24 cellular contexts compared by ENCODE assay signal in genomic region chr22:23151827-23152226, GRCh38. TPM values are rescaled to one million over a fixed set of nuclear protein-coding genes. Genes with fewer than 3 reads are reported as not detected.
DNase-seq lines count a peak whose midpoint lies in the region; ATAC-seq and TF ChIP-seq lines count a peak whose summit lies in the region.
"Had no signal": no experiment of that assay in that cellular context is flagged by ENCODE, and none has a peak within 500 bp of the region (broad histone marks: within the 10 kb centered on the region; RNA-seq: fewer than 3 reads in every experiment).

No MANE protein-coding gene starts in this region.

- H3K9me3 ChIP-seq in right cardiac atrium (ENCODE audit: control insufficient read depth, low read length): no peaks in the 10 kb centered on the region
- H3K9me3 ChIP-seq in osteoblast (ENCODE audit: low read depth, low read length): no peaks in the 10 kb centered on the region
- H3K9me3 ChIP-seq: BLaER1, SJSA1 had no signal

- H3K4me3 ChIP-seq in right cardiac atrium (ENCODE audit: low read length) (no peak overlapping the region), osteoblast (ENCODE audit: insufficient read depth, low read length) (no peak overlapping the region)
- H3K4me3 ChIP-seq: BLaER1, PC-9, SJSA1 had no signal

- DNase-seq in right cardiac atrium (peak in 2 of 3 donors; percentile 30 to 54), left cardiac atrium (no peak), osteoblast (ENCODE audit: insufficient read length, low spot score, missing footprints) (peak; percentile 58), GM19238 (ENCODE audit: insufficient read length, low spot score) (no peak), NOMO-1 treated with DMSO at 0.1 percent for 48 hours (lab: John Stamatoyannopoulos, UW; ENCODE audit: unreplicated experiment) (no peak), A172 (ENCODE audit: low spot score) (no peak)
- DNase-seq in activated naive CD4-positive, alpha-beta T cell (lab: John Stamatoyannopoulos, UW): no peak
- DNase-seq: 8988T; Calu3; CD8-positive, alpha-beta T cell; GOT3; IMR-90; Kasumi-1; MM.1S; NCI-H1092; NCI-H1436 treated with DMSO at 0.1 percent for 48 hours; NCI-H2029; NCI-H345; NCI-H524 treated with DMSO at 0.1 percent for 48 hours; PC-9 had no signal

- no peak for TF ChIP-seq CTCF in VCaP (conservative IDR thresholded peaks at IDR 0.05)
- no peak for TF ChIP-seq CTCF in osteoblast (IDR thresholded peaks at IDR 0.05; ENCODE audit: extremely low read depth, low read depth, low read length)

- H3K4me1 ChIP-seq in right cardiac atrium (ENCODE audit: control insufficient read depth, insufficient read depth, low read length): peaks cover 2% of the 10 kb centered on the region
- peaks cover 11% of the 10 kb centered on the region for H3K4me1 ChIP-seq in osteoblast (ENCODE audit: insufficient read depth, low read length)

- H3K27me3 ChIP-seq in right cardiac atrium (ENCODE audit: control insufficient read depth, insufficient read depth) (no peaks in the 10 kb centered on the region), osteoblast (ENCODE audit: insufficient read depth, low read length) (no peaks in the 10 kb centered on the region)
- H3K27me3 ChIP-seq: BLaER1, SJSA1 had no signal

- H2AFZ ChIP-seq in osteoblast (ENCODE audit: low read length): no peak overlapping the region
- H2AFZ ChIP-seq: PC-9 had no signal

- no peaks in the 10 kb centered on the region for H3K36me3 ChIP-seq in osteoblast (ENCODE audit: insufficient read depth, low read length)
- H3K36me3 ChIP-seq: BLaER1, SJSA1 had no signal

- intact Hi-C loops in right cardiac atrium (cut with DNase I): no loop called here
- intact Hi-C loops in left cardiac atrium (cut with DNase I): no loop called here

- WGBS in right cardiac atrium: 95% methylated on average over 16 of the region's 16 CpGs

- peaks cover 8% of the 10 kb centered on the region for H4K20me1 ChIP-seq in osteoblast (ENCODE audit: insufficient read depth, low read length)
- H4K20me1 ChIP-seq: BLaER1 had no signal

- H3K79me2 ChIP-seq in osteoblast (ENCODE audit: insufficient read depth, low read length): no peaks in the 10 kb centered on the region

- H3K4me2 ChIP-seq in osteoblast (ENCODE audit: insufficient read depth, low read length): no peak overlapping the region

- ATAC-seq in right cardiac atrium (no peak), left cardiac atrium (no peak)
- ATAC-seq: CD8-positive, alpha-beta T cell had no signal

- H3K27ac ChIP-seq in right cardiac atrium (ENCODE audit: low read length) (no peak overlapping the region), VCaP (peak overlapping the region; percentile 99; the same call in 1 of the 2 replicates), osteoblast (ENCODE audit: low read depth, low read length) (no peak overlapping the region)
- H3K27ac ChIP-seq: PC-9, SJSA1 had no signal

RNA-seq across cellular contexts. Expression of gene RAB36, which starts 6.5 kb away (rescaled TPM):
- total RNA-seq in right cardiac atrium: 1 to 10 TPM; 1.1 to 2.7 (median 1.6) TPM
- 0.59 TPM for polyA plus RNA-seq in right cardiac atrium
- 1 to 10 TPM; 1.0 to 1.3 TPM for total RNA-seq in left cardiac atrium
- total RNA-seq in osteoblast: 7.6 and 8.5 TPM in 2 replicates
- 6.1 and 6.6 TPM in 2 replicates for total RNA-seq in A172 (2014; rRNA removed; shearing (Covaris generic))

RNA-seq across cellular contexts. Expression of gene RSPH14, which starts 10.0 kb away (rescaled TPM):
- total RNA-seq in right cardiac atrium: not detected
- 0.75 TPM for polyA plus RNA-seq in right cardiac atrium
- total RNA-seq in left cardiac atrium: not detected
- total RNA-seq in osteoblast: under 0.01 TPM in 1 of 2 replicates, not detected in the other
- 0.19 TPM in 1 of 2 replicates, not detected in the other for total RNA-seq in A172 (2014; rRNA removed; shearing (Covaris generic))
- total RNA-seq: Calu3, HT-29, IMR-90, SJSA1 had no signal
- polyA plus RNA-seq: IMR-90 had no signal

RNA-seq across cellular contexts. Expression of gene BCR, which starts 28.5 kb away (rescaled TPM):
- total RNA-seq in right cardiac atrium (10 to 100 TPM; 35.4 to 48.0 (median 36.6) TPM), left cardiac atrium (10 to 100 TPM; 28.0 to 47.1 TPM), osteoblast (28.6 and 29.8 TPM in 2 replicates)
- 18.3 TPM for polyA plus RNA-seq in right cardiac atrium
- 12.1 and 28.1 TPM in 2 replicates for total RNA-seq in A172 (2014; rRNA removed; shearing (Covaris generic))

Comparison
In these comparisons a context has a peak if more than half of its experiments do, and no peak if none do; other contexts are left out.
1. DNase-seq: peak in right cardiac atrium (2 of 3) and osteoblast (single experiment); none in left cardiac atrium (single experiment), GM19238 (single experiment), activated naive CD4-positive, alpha-beta T cell (0 of 4), NOMO-1 treated with DMSO at 0.1 percent for 48 hours (single experiment) and A172 (single experiment).